16 cellular contexts compared by ENCODE assay signal in the genomic region with DNA sequence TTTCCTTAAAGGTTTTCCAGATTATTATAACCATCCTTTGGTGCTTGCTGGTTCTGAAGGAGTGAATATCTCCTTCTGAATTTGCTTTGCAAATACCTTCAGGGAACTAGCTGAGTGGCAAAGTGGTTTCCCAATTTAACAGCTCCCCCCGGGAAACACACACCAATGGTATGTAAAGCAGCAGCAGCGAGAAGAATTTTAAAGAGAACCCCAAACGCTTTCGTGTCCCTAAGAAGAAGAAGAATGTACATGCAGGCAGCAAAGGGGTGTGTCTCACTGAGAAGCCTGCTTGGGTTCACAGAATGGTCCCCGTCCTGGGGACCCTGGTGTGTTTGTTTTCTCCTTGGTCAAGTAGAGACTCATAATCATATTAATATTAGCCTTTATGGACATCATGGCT. TPM values are rescaled to one million over a fixed set of nuclear protein-coding genes. Genes with fewer than 3 reads are reported as not detected.
A peak's percentile ranks its signal among the peaks of the same experiment; 100 is the strongest.
DNase-seq lines count a peak whose midpoint lies in the region; ATAC-seq, FAIRE-seq and TF ChIP-seq lines count a peak whose summit lies in the region.
"Had no signal": no experiment of that assay in that cellular context is flagged by ENCODE, and none has a peak within 500 bp of the region (broad histone marks: within the 10 kb centered on the region; RNA-seq: fewer than 3 reads in every experiment).

No MANE protein-coding gene starts in this region.

- DNase-seq in HepG2 (ENCODE audit: low spot score) (no peak), right lobe of liver (no peak), NCI-H526 (lab: John Stamatoyannopoulos, UW) (peak; percentile 97), endodermal cell (peak; percentile 37), breast epithelium (ENCODE audit: low spot score in 2 of 2) (no peak)
- DNase-seq: Kasumi-1; NCI-H2107; retina; stimulated activated CD4-positive, alpha-beta T cell treated with anti-CD3 and anti-CD28 coated beads, Interleukin-2, amount 100 ng/mL, for 48 hours; stimulated activated naive CD4-positive, alpha-beta T cell treated with Interleukin-2 at 50 U/mL for 16 hours had no signal

- TF ChIP-seq CTCF in HepG2 (CRISPR knock-in tag; IDR thresholded peaks at IDR 0.05) (no peak), right lobe of liver (IDR thresholded peaks at IDR 0.05) (no peak), endodermal cell (conservative IDR thresholded peaks at IDR 0.05) (no peak), breast epithelium (IDR thresholded peaks at IDR 0.05) (no peak)

- no peaks in the 10 kb centered on the region for H3K4me1 Mint-ChIP-seq in endodermal cell

- no peak overlapping the region for H3K4me3 Mint-ChIP-seq in endodermal cell
- H3K4me3 Mint-ChIP-seq: dendritic cell treated with granulocyte-macrophage colony-stimulating factor and Interleukin-4, amounts not matched to agents 40 ng/mL and 50 ng/mL, for 4 days had no signal

- H3K4me3 ChIP-seq in HepG2 (replicated peaks in 1 of 3; ENCODE audit: insufficient read depth in 1 of 3, low read depth in 2 of 3, low read length in 3 of 3): no peak overlapping the region
- H3K4me3 ChIP-seq in right lobe of liver: no peak overlapping the region
- H3K4me3 ChIP-seq in endodermal cell (ENCODE audit: low read length): no peak overlapping the region
- no peak overlapping the region for H3K4me3 ChIP-seq in breast epithelium

- H3K27ac ChIP-seq in HepG2 (ENCODE audit: extremely low read length, insufficient read depth, low read length) (no peak overlapping the region), right lobe of liver (no peak overlapping the region), endodermal cell (ENCODE audit: low read depth, low read length) (no peak overlapping the region), breast epithelium (no peak overlapping the region)

- ATAC-seq in HepG2 (no peak), right lobe of liver (no peak), HG03432 (IDR thresholded peaks at IDR 0.05; ENCODE audit: unreplicated experiment) (no peak), GM21515 (IDR thresholded peaks at IDR 0.05; ENCODE audit: unreplicated experiment) (no peak), GM18868 (IDR thresholded peaks at IDR 0.05; ENCODE audit: unreplicated experiment) (no peak)

- H3K9me3 Mint-ChIP-seq in endodermal cell: no peaks in the 10 kb centered on the region
- H3K9me3 Mint-ChIP-seq: dendritic cell treated with granulocyte-macrophage colony-stimulating factor and Interleukin-4, amounts not matched to agents 40 ng/mL and 50 ng/mL, for 4 days had no signal

- BruUV-seq in HepG2 (replicated peaks; lab: Mats Ljungman, UMichigan): no TSS peak

- no peak for FAIRE-seq in HepG2 (lab: Jason Lieb, UNC)

- H3K9ac ChIP-seq in HepG2 (ENCODE audit: insufficient read depth, low read depth, low read length) (no peak overlapping the region), endodermal cell (ENCODE audit: extremely low read depth, low read length, poor library complexity, severe bottlenecking) (no peak overlapping the region)

- intact Hi-C loops in HepG2 (cut with micrococcal nuclease; ENCODE audit: unreplicated experiment) (loop anchor here (10.0 kb wide), 1 partner anchor 52 kb away; the partner anchor contains the start of gene P2RY8), right lobe of liver (cut with DNase I) (no loop called here), breast epithelium (cut with DNase I; ENCODE audit: low total_unique reads) (no loop called here)

- no peak for TF ChIP-seq RAD21 in HepG2 (CRISPR knock-in tag; IDR thresholded peaks at IDR 0.05)

- no peaks in the 10 kb centered on the region for H3K27me3 Mint-ChIP-seq in endodermal cell (ENCODE audit: insufficient read depth)
- H3K27me3 Mint-ChIP-seq: dendritic cell treated with granulocyte-macrophage colony-stimulating factor and Interleukin-4, amounts not matched to agents 40 ng/mL and 50 ng/mL, for 4 days had no signal

- no peak for TF ChIP-seq EP300 in HepG2 (IDR thresholded peaks at IDR 0.05; ENCODE audit: low read depth in 2 of 2, low read length in 2 of 2)
- no peak for TF ChIP-seq EP300 in HepG2 (CRISPR knock-in tag; IDR thresholded peaks at IDR 0.05; ENCODE audit: borderline replicate concordance)

- TF ChIP-seq POLR2A in HepG2 (IDR thresholded peaks at IDR 0.05; ENCODE audit: insufficient read depth in 1 of 2, low read depth in 2 of 2, low read length in 2 of 2) (no peak), right lobe of liver (IDR thresholded peaks at IDR 0.05) (no peak), breast epithelium (IDR thresholded peaks at IDR 0.05) (no peak)

- H3K27ac Mint-ChIP-seq in endodermal cell: no peak overlapping the region
- H3K27ac Mint-ChIP-seq: dendritic cell treated with granulocyte-macrophage colony-stimulating factor and Interleukin-4, amounts not matched to agents 40 ng/mL and 50 ng/mL, for 4 days had no signal

- in situ Hi-C loops in HepG2 (cut with HindIII; ENCODE audit: extremely low pct_ligation_motif_present, low pct_unique_long_range_greater_than_20kb): no loop called here

- POLR2A ChIA-PET in HepG2 (lab: Yijun Ruan, JAX): no interaction called here

- no peaks in the 10 kb centered on the region; a peak in 1 of 5 replicates for H3K27me3 ChIP-seq in HepG2 (ENCODE audit: control insufficient read depth in 1 of 2, insufficient read depth in 2 of 2, low read length in 2 of 2)
- no peaks in the 10 kb centered on the region for H3K27me3 ChIP-seq in right lobe of liver
- H3K27me3 ChIP-seq in endodermal cell (ENCODE audit: control insufficient read depth, insufficient read depth, low read length, poor library complexity, severe bottlenecking): no peaks in the 10 kb centered on the region
- peaks cover 0 to 3% of the 10 kb centered on the region in 2 donors for H3K27me3 ChIP-seq in breast epithelium

- 13% methylated on average over 5 of the region's 5 CpGs for WGBS in HepG2 (ENCODE audit: low lambda C conversion rate)
- WGBS in right lobe of liver (ENCODE audit: insufficient coverage, low coverage, low lambda C conversion rate, missing lambda C conversion rate): 26% methylated on average over 5 of the region's 5 CpGs
- WGBS in endodermal cell (ENCODE audit: insufficient coverage in 1 of 2, insufficient read length in 1 of 2), 2 experiments: 49 to 59% methylated on average over 3 to 5 of the region's 5 CpGs

- peaks cover 4% of the 10 kb centered on the region for H3K79me2 ChIP-seq in HepG2 (ENCODE audit: insufficient read depth, low read length)

- no peak overlapping the region; the same call in 1 of the 2 replicates for H3K4me2 ChIP-seq in HepG2 (ENCODE audit: low read depth, low read length)

- H3K36me3 ChIP-seq in HepG2 (replicated peaks in 1 of 2; ENCODE audit: control insufficient read depth in 1 of 2, insufficient read depth in 2 of 2, low read length in 2 of 2): no peaks in the 10 kb centered on the region
- H3K36me3 ChIP-seq in right lobe of liver: no peaks in the 10 kb centered on the region
- no peaks in the 10 kb centered on the region for H3K36me3 ChIP-seq in endodermal cell (ENCODE audit: control insufficient read depth, insufficient read depth, low read length)
- H3K36me3 ChIP-seq in breast epithelium: no peaks in the 10 kb centered on the region

- H3K9me3 ChIP-seq in HepG2 (ENCODE audit: low read length): no peaks in the 10 kb centered on the region
- no peaks in the 10 kb centered on the region for H3K9me3 ChIP-seq in right lobe of liver
- no peaks in the 10 kb centered on the region for H3K9me3 ChIP-seq in endodermal cell (ENCODE audit: control insufficient read depth, low read length)
- H3K9me3 ChIP-seq in breast epithelium: no peaks in the 10 kb centered on the region

- H2AFZ ChIP-seq in HepG2 (ENCODE audit: low read length): no peak overlapping the region

- no peaks in the 10 kb centered on the region for H3K36me3 Mint-ChIP-seq in endodermal cell (ENCODE audit: low read depth)

- CTCF ChIA-PET in HepG2 (lab: Yijun Ruan, JAX; ENCODE audit: low intra/inter-chr PET ratio, low total read pairs): no interaction called here

- H3K4me1 ChIP-seq in HepG2 (ENCODE audit: insufficient read depth, low read length) (peaks cover 22% of the 10 kb centered on the region), right lobe of liver (no peaks in the 10 kb centered on the region), endodermal cell (ENCODE audit: control insufficient read depth, insufficient read depth, low read length) (no peaks in the 10 kb centered on the region), breast epithelium (no peaks in the 10 kb centered on the region)

- peaks cover 3% of the 10 kb centered on the region; the same call in 1 of the 2 replicates for H4K20me1 ChIP-seq in HepG2 (ENCODE audit: insufficient read depth, low read length)

RNA-seq across cellular contexts. Expression of gene AKAP17A, which starts 4.2 kb away (rescaled TPM):
- total RNA-seq in HepG2 (2016; rRNA removed; fragmentation: Illumina TruSeq; extraction: Trizol) (16.8 and 26.5 TPM in 2 replicates), right lobe of liver (10 to 100 TPM; 15.1 to 33.2 (median 24.0) TPM), endodermal cell (10 to 100 TPM; 42.2 to 50.9 TPM), breast epithelium (10 to 100 TPM; 32.2 to 62.3 (median 56.3) TPM)
- 6.5 and 6.8 TPM in 2 replicates for total RNA-seq in HepG2 (2016; cell fraction: cytosol; rRNA removed; fragmentation: Illumina TruSeq; extraction: Trizol; ENCODE audit: low read depth)
- total RNA-seq in HepG2 (2016; cell fraction: insoluble cytoplasmic fraction; rRNA removed; fragmentation: Illumina TruSeq; extraction: Trizol): 14.2 and 27.6 TPM in 2 replicates
- 10.5 and 10.6 TPM in 2 replicates for total RNA-seq in HepG2 (2016; cell fraction: membrane; rRNA removed; fragmentation: Illumina TruSeq; extraction: Trizol)
- total RNA-seq in HepG2 (2016; cell fraction: nucleus; rRNA removed; fragmentation: Illumina TruSeq; extraction: Trizol): 20.8 and 27.2 TPM in 2 replicates
- 20.5 and 29.8 TPM in 2 replicates for polyA plus RNA-seq in HepG2 (2011; rRNA removed)
- polyA plus RNA-seq in HepG2 (2011; cell fraction: cytosol; rRNA removed): 8.1 and 10.8 TPM in 2 replicates
- polyA plus RNA-seq in HepG2 (2011; cell fraction: nucleus; rRNA removed): 303 and 327 TPM in 2 replicates
- 24.1 and 26.3 TPM in 2 replicates for polyA plus RNA-seq in HepG2 (2012)
- polyA plus RNA-seq in HepG2 (2016; cell fraction: cytosol; fragmentation: Illumina TruSeq; extraction: Trizol; ENCODE audit: low read depth): 2.3 and 2.6 TPM in 2 replicates
- polyA plus RNA-seq in HepG2 (2016; cell fraction: insoluble cytoplasmic fraction; fragmentation: Illumina TruSeq; extraction: Trizol; ENCODE audit: low read depth): 17.5 and 20.6 TPM in 2 replicates
- 6.1 and 6.3 TPM in 2 replicates for polyA plus RNA-seq in HepG2 (2016; cell fraction: membrane; fragmentation: Illumina TruSeq; extraction: Trizol; ENCODE audit: low read depth)
- polyA plus RNA-seq in HepG2 (2016; cell fraction: nucleus; fragmentation: Illumina TruSeq; extraction: Trizol; ENCODE audit: insufficient read depth, low read depth): 80.9 and 81.0 TPM in 2 replicates
- 5.9 and 7.1 TPM in 2 replicates for polyA minus RNA-seq in HepG2 (2011; rRNA and poly(A)+ RNA removed; ENCODE audit: low replicate concordance)
- polyA minus RNA-seq in HepG2 (2011; cell fraction: cytosol; rRNA and poly(A)+ RNA removed): 4.2 and 5.9 TPM in 2 replicates
- polyA minus RNA-seq in HepG2 (2011; cell fraction: nucleus; rRNA and poly(A)+ RNA removed): 19.3 and 20.2 TPM in 2 replicates
- polyA plus RNA-seq in endodermal cell (2013, experiment 1 of 2): 50.4 TPM
- polyA plus RNA-seq in endodermal cell (2013, experiment 2 of 2): 42.1 TPM

RNA-seq across cellular contexts. Expression of gene ASMT, which starts 27.7 kb away (rescaled TPM):
- total RNA-seq in HepG2 (2016; rRNA removed; fragmentation: Illumina TruSeq; extraction: Trizol): not detected in 2 replicates
- not detected in 2 replicates for total RNA-seq in HepG2 (2016; cell fraction: cytosol; rRNA removed; fragmentation: Illumina TruSeq; extraction: Trizol; ENCODE audit: low read depth)
- total RNA-seq in HepG2 (2016; cell fraction: insoluble cytoplasmic fraction; rRNA removed; fragmentation: Illumina TruSeq; extraction: Trizol): not detected in 2 replicates
- total RNA-seq in HepG2 (2016; cell fraction: membrane; rRNA removed; fragmentation: Illumina TruSeq; extraction: Trizol): not detected in 2 replicates
- not detected in 2 replicates for total RNA-seq in HepG2 (2016; cell fraction: nucleus; rRNA removed; fragmentation: Illumina TruSeq; extraction: Trizol)
- polyA plus RNA-seq in HepG2 (2011; rRNA removed): 0.04 and 0.33 TPM in 2 replicates
- 0.04 and 0.06 TPM in 2 replicates for polyA plus RNA-seq in HepG2 (2011; cell fraction: cytosol; rRNA removed)
- polyA plus RNA-seq in HepG2 (2011; cell fraction: nucleus; rRNA removed): not detected in 2 replicates
- polyA plus RNA-seq in HepG2 (2012): not detected in 2 replicates
- polyA plus RNA-seq in HepG2 (2016; cell fraction: cytosol; fragmentation: Illumina TruSeq; extraction: Trizol; ENCODE audit: low read depth): 0.14 TPM in 1 of 2 replicates, not detected in the other
- not detected in 2 replicates for polyA plus RNA-seq in HepG2 (2016; cell fraction: insoluble cytoplasmic fraction; fragmentation: Illumina TruSeq; extraction: Trizol; ENCODE audit: low read depth)
- 0.15 TPM in 1 of 2 replicates, not detected in the other for polyA plus RNA-seq in HepG2 (2016; cell fraction: membrane; fragmentation: Illumina TruSeq; extraction: Trizol; ENCODE audit: low read depth)
- polyA plus RNA-seq in HepG2 (2016; cell fraction: nucleus; fragmentation: Illumina TruSeq; extraction: Trizol; ENCODE audit: insufficient read depth, low read depth): not detected in 2 replicates
- polyA minus RNA-seq in HepG2 (2011; rRNA and poly(A)+ RNA removed; ENCODE audit: low replicate concordance): not detected in 2 replicates
- polyA minus RNA-seq in HepG2 (2011; cell fraction: cytosol; rRNA and poly(A)+ RNA removed): not detected in 2 replicates
- polyA minus RNA-seq in HepG2 (2011; cell fraction: nucleus; rRNA and poly(A)+ RNA removed): not detected in 2 replicates
- total RNA-seq in right lobe of liver: under 1 TPM in 1 of 6 experiments, not detected in 5; 0.13 TPM
- not detected for total RNA-seq in endodermal cell
- 0.68 TPM for polyA plus RNA-seq in endodermal cell (2013, experiment 1 of 2)
- 0.83 TPM for polyA plus RNA-seq in endodermal cell (2013, experiment 2 of 2)
- not detected for total RNA-seq in breast epithelium
- total RNA-seq: T-helper 2 cell treated with Interferon-gamma antibody and Interleukin-4, amounts not matched to agents 100 ng/mL and 5 ng/mL, for 36 hours had no signal
- polyA plus RNA-seq: BJ had no signal

RNA-seq across cellular contexts. Expression of gene P2RY8, which starts 50.2 kb away (rescaled TPM):
- 0.66 and 1.0 TPM in 2 replicates for total RNA-seq in HepG2 (2016; rRNA removed; fragmentation: Illumina TruSeq; extraction: Trizol)
- 0.09 and 0.10 TPM in 2 replicates for total RNA-seq in HepG2 (2016; cell fraction: cytosol; rRNA removed; fragmentation: Illumina TruSeq; extraction: Trizol; ENCODE audit: low read depth)
- total RNA-seq in HepG2 (2016; cell fraction: insoluble cytoplasmic fraction; rRNA removed; fragmentation: Illumina TruSeq; extraction: Trizol): 0.68 and 1.1 TPM in 2 replicates
- 0.31 and 0.34 TPM in 2 replicates for total RNA-seq in HepG2 (2016; cell fraction: membrane; rRNA removed; fragmentation: Illumina TruSeq; extraction: Trizol)
- total RNA-seq in HepG2 (2016; cell fraction: nucleus; rRNA removed; fragmentation: Illumina TruSeq; extraction: Trizol): 1.0 and 1.6 TPM in 2 replicates
- polyA plus RNA-seq in HepG2 (2011; rRNA removed): 1.3 and 3.1 TPM in 2 replicates
- polyA plus RNA-seq in HepG2 (2011; cell fraction: cytosol; rRNA removed): 2.0 and 2.3 TPM in 2 replicates
- 1.5 and 1.8 TPM in 2 replicates for polyA plus RNA-seq in HepG2 (2011; cell fraction: nucleus; rRNA removed)
- 2.1 and 2.4 TPM in 2 replicates for polyA plus RNA-seq in HepG2 (2012)
- polyA plus RNA-seq in HepG2 (2016; cell fraction: cytosol; fragmentation: Illumina TruSeq; extraction: Trizol; ENCODE audit: low read depth): 0.08 and 0.09 TPM in 2 replicates
- polyA plus RNA-seq in HepG2 (2016; cell fraction: insoluble cytoplasmic fraction; fragmentation: Illumina TruSeq; extraction: Trizol; ENCODE audit: low read depth): 0.65 and 0.91 TPM in 2 replicates
- polyA plus RNA-seq in HepG2 (2016; cell fraction: membrane; fragmentation: Illumina TruSeq; extraction: Trizol; ENCODE audit: low read depth): 0.16 and 0.28 TPM in 2 replicates
- 2.0 and 2.3 TPM in 2 replicates for polyA plus RNA-seq in HepG2 (2016; cell fraction: nucleus; fragmentation: Illumina TruSeq; extraction: Trizol; ENCODE audit: insufficient read depth, low read depth)
- 0.09 and 7.8 TPM in 2 replicates for polyA minus RNA-seq in HepG2 (2011; rRNA and poly(A)+ RNA removed; ENCODE audit: low replicate concordance)
- 2.4 and 2.6 TPM in 2 replicates for polyA minus RNA-seq in HepG2 (2011; cell fraction: cytosol; rRNA and poly(A)+ RNA removed)
- 1.4 and 2.2 TPM in 2 replicates for polyA minus RNA-seq in HepG2 (2011; cell fraction: nucleus; rRNA and poly(A)+ RNA removed)
- under 1 TPM; 0.37 to 0.87 (median 0.73) TPM for total RNA-seq in right lobe of liver
- not detected for total RNA-seq in endodermal cell
- polyA plus RNA-seq in endodermal cell (2013, experiment 1 of 2): 0.07 TPM
- 0.04 TPM for polyA plus RNA-seq in endodermal cell (2013, experiment 2 of 2)
- 1 to 10 TPM; 1.3 to 3.2 (median 1.5) TPM for total RNA-seq in breast epithelium
- polyA plus RNA-seq: BJ had no signal

Comparison
In these comparisons a context has a peak if more than half of its experiments do, and no peak if none do; other contexts are left out.
1. DNase-seq: peak in NCI-H526 (2 of 2) and endodermal cell (single experiment); none in HepG2 (single experiment), right lobe of liver (0 of 3) and breast epithelium (0 of 2).